2 cellular contexts compared by ENCODE assay signal in the genomic region with DNA sequence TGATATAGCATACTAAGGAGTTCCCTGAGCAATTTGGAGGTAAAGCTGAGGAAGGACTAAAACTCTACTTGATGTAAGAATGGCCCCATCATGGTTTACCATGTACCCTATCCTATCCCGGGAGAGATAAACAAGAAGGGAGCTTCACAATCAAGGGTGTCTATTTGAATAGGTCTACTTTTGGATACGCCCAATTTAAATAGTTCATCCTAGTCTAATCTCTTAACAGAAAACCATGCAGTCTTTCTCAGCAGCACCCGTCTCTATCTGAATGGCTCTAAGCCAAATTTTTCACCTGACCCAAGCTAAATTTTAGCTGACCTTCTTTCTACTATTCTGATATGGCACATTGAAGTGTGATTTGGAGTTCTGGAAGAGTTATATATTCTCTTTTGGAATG.
TF ChIP-seq lines count a peak whose summit lies in the region.

No MANE protein-coding gene starts in this region.

TF ChIP-seq in IMR-90, 13 proteins besides CTCF, POLR2A, EP300 and RAD21 (continued from another document):
- TF ChIP-seq, protein P1, sequence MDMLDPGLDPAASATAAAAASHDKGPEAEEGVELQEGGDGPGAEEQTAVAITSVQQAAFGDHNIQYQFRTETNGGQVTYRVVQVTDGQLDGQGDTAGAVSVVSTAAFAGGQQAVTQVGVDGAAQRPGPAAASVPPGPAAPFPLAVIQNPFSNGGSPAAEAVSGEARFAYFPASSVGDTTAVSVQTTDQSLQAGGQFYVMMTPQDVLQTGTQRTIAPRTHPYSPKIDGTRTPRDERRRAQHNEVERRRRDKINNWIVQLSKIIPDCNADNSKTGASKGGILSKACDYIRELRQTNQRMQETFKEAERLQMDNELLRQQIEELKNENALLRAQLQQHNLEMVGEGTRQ (IDR thresholded peaks at IDR 0.05; ENCODE audit: low read depth, low read length), result no peak
- TF ChIP-seq, protein P2, sequence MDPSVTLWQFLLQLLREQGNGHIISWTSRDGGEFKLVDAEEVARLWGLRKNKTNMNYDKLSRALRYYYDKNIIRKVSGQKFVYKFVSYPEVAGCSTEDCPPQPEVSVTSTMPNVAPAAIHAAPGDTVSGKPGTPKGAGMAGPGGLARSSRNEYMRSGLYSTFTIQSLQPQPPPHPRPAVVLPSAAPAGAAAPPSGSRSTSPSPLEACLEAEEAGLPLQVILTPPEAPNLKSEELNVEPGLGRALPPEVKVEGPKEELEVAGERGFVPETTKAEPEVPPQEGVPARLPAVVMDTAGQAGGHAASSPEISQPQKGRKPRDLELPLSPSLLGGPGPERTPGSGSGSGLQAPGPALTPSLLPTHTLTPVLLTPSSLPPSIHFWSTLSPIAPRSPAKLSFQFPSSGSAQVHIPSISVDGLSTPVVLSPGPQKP (IDR thresholded peaks at IDR 0.05; ENCODE audit: borderline replicate concordance, low read depth, low read length), result no peak
- TF ChIP-seq MAZ (IDR thresholded peaks at IDR 0.05; ENCODE audit: borderline replicate concordance, low read depth, low read length) (no peak), SMC3 (IDR thresholded peaks at IDR 0.05; ENCODE audit: low read depth, low read length) (no peak), BHLHE40 (IDR thresholded peaks at IDR 0.05; ENCODE audit: low read depth, low read length) (no peak), RCOR1 (IDR thresholded peaks at IDR 0.05; ENCODE audit: insufficient replicate concordance, low read length) (no peak)

TF ChIP-seq in neural cell, 6 proteins besides CTCF, POLR2A, EP300 and RAD21 (continued from another document):
- TF ChIP-seq EZH2 (IDR thresholded peaks at IDR 0.05; ENCODE audit: borderline replicate concordance, insufficient read depth, low read length, poor library complexity, severe bottlenecking) (no peak), SMC3 (conservative IDR thresholded peaks at IDR 0.05; ENCODE audit: poor library complexity) (no peak), TAF1 (IDR thresholded peaks at IDR 0.05; ENCODE audit: low read depth) (no peak), POLR2AphosphoS5 (IDR thresholded peaks at IDR 0.05) (no peak)
